Comparison of ENCODE assay signal across 21 cellular contexts in the genomic region with DNA sequence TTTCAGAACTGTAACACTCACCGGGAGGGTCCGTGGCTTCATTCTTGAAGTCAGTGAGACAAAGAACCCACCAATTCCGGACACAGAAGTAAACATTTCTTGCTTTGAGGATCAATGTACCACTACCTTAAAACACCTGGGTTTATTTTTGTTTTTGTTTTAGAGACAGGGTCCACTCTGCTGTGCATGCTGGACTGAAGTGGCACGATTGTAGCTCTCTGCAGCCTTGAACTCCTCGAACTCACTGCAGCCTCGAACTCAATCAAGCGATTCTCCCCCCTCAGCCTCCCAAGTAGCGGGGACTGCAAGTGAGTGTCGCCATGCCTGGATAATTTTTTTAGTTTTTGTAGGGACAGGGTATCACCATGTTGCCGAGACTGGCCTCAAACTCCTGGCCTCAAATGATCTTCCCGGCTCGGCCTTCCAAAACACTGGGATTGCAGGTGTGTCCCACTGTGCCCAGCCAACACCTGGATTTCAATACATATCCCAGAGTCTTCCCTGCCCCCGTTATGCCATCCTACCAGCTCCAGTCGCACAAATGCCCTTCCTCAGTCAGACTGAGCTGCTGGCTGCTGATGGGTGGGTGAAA. TPM values are rescaled to one million over a fixed set of nuclear protein-coding genes. Genes with fewer than 3 reads are reported as not detected.
DNase-seq lines count a peak whose midpoint lies in the region; ATAC-seq lines count a peak whose summit lies in the region.
"Had no signal": no experiment of that assay in that cellular context is flagged by ENCODE, and none has a peak within 500 bp of the region (broad histone marks: within the 10 kb centered on the region; RNA-seq: fewer than 3 reads in every experiment).

No MANE protein-coding gene starts in this region.

- no peaks in the 10 kb centered on the region for H3K9me3 ChIP-seq in CD4-positive, CD25-positive, alpha-beta regulatory T cell (ENCODE audit: control insufficient read depth in 2 of 2, low read length in 2 of 2)
- H3K9me3 ChIP-seq in T-helper 17 cell (ENCODE audit: control insufficient read depth, low read length, poor library complexity, severe bottlenecking), result no peaks in the 10 kb centered on the region
- H3K9me3 ChIP-seq: BLaER1 treated with 17β-estradiol and CSF1 and Interleukin-3, amounts not matched to agents 10 nM and 100 nM; sigmoid colon; testis; uterus had no signal

- H3K36me3 Mint-ChIP-seq in activated CD4-positive, alpha-beta T cell treated with anti-CD3 and anti-CD28 coated beads, Interleukin-2, amount 10 ng/mL, durations not matched to agents 7 days and 5 days (ENCODE audit: low read depth), result no peaks in the 10 kb centered on the region
- no peaks in the 10 kb centered on the region for H3K36me3 Mint-ChIP-seq in CD4-positive, CD25-positive, alpha-beta regulatory T cell
- no peaks in the 10 kb centered on the region for H3K36me3 Mint-ChIP-seq in T-helper 17 cell (ENCODE audit: low read depth)
- H3K36me3 Mint-ChIP-seq in central memory CD8-positive, alpha-beta T cell (ENCODE audit: insufficient read depth), result peaks cover 2% of the 10 kb centered on the region

- no peaks in the 10 kb centered on the region for H3K36me3 ChIP-seq in CD4-positive, CD25-positive, alpha-beta regulatory T cell (ENCODE audit: control insufficient read depth, insufficient read depth, low read length)
- H3K36me3 ChIP-seq: BLaER1 treated with 17β-estradiol and CSF1 and Interleukin-3, amounts not matched to agents 10 nM and 100 nM; sigmoid colon; uterus had no signal

- H3K27me3 Mint-ChIP-seq in activated CD4-positive, alpha-beta T cell treated with anti-CD3 and anti-CD28 coated beads, Interleukin-2, amount 10 ng/mL, durations not matched to agents 7 days and 5 days, result no peaks in the 10 kb centered on the region
- H3K27me3 Mint-ChIP-seq in CD4-positive, CD25-positive, alpha-beta regulatory T cell, result peaks cover 4% of the 10 kb centered on the region
- peaks cover 4% of the 10 kb centered on the region for H3K27me3 Mint-ChIP-seq in T-helper 17 cell
- no peaks in the 10 kb centered on the region for H3K27me3 Mint-ChIP-seq in central memory CD8-positive, alpha-beta T cell

- no peak overlapping the region for H3K27ac ChIP-seq in CD4-positive, CD25-positive, alpha-beta regulatory T cell (ENCODE audit: insufficient read depth, low read length, poor library complexity, severe bottlenecking)
- H3K27ac ChIP-seq: BLaER1 treated with 17β-estradiol and CSF1 and Interleukin-3, amounts not matched to agents 10 nM and 100 nM; GM23248; sigmoid colon; testis; uterus had no signal

- CTCF ChIA-PET in activated CD4-positive, alpha-beta T cell treated with anti-CD3 and anti-CD28 coated beads, Interleukin-2, amount 10 ng/mL, durations not matched to agents 7 days and 5 days (lab: Charles Lee), result interaction anchor here (0.8 to 4.0 kb wide), 17 partner anchors 10 to 200 kb away, joined by 3 to 21 read pairs (median 6); a partner anchor contains a TSS

- H3K27me3 ChIP-seq in CD4-positive, CD25-positive, alpha-beta regulatory T cell (ENCODE audit: control insufficient read depth, insufficient read depth, low read length), result no peaks in the 10 kb centered on the region
- H3K27me3 ChIP-seq: BLaER1 treated with 17β-estradiol and CSF1 and Interleukin-3, amounts not matched to agents 10 nM and 100 nM; testis; uterus had no signal

- peak overlapping the region; percentile 26 for H3K4me3 ChIP-seq in CD4-positive, CD25-positive, alpha-beta regulatory T cell (ENCODE audit: low read depth, low read length)
- H3K4me3 ChIP-seq: BLaER1 treated with 17β-estradiol and CSF1 and Interleukin-3, amounts not matched to agents 10 nM and 100 nM; GM23248; sigmoid colon; uterus had no signal

- H3K4me1 ChIP-seq in CD4-positive, CD25-positive, alpha-beta regulatory T cell (ENCODE audit: control insufficient read depth, insufficient read depth, low read length, poor library complexity, severe bottlenecking), result no peaks in the 10 kb centered on the region
- H3K4me1 ChIP-seq: sigmoid colon, uterus had no signal

- H3K4me1 Mint-ChIP-seq in activated CD4-positive, alpha-beta T cell treated with anti-CD3 and anti-CD28 coated beads, Interleukin-2, amount 10 ng/mL, durations not matched to agents 7 days and 5 days, result peaks cover 53% of the 10 kb centered on the region
- peaks cover 0 to 17% (median 11%) of the 10 kb centered on the region in 4 donors for H3K4me1 Mint-ChIP-seq in CD4-positive, CD25-positive, alpha-beta regulatory T cell
- peaks cover 8% of the 10 kb centered on the region for H3K4me1 Mint-ChIP-seq in T-helper 17 cell
- peaks cover 10% of the 10 kb centered on the region for H3K4me1 Mint-ChIP-seq in central memory CD8-positive, alpha-beta T cell

- POLR2A ChIA-PET in activated CD4-positive, alpha-beta T cell treated with anti-CD3 and anti-CD28 coated beads, Interleukin-2, amount 10 ng/mL, durations not matched to agents 7 days and 5 days (lab: Charles Lee), result no interaction called here

- DNase-seq in activated CD4-positive, alpha-beta T cell treated with anti-CD3 and anti-CD28 coated beads, Interleukin-2, amount 10 ng/mL, durations not matched to agents 7 days and 5 days, result no peak
- no peak for DNase-seq in activated CD4-positive, alpha-beta T cell treated with anti-CD3 and anti-CD28 coated beads, Interleukin-2, amount 50 U/mL, for 1 hour
- no peak for DNase-seq in CD4-positive, CD25-positive, alpha-beta regulatory T cell
- DNase-seq in T-helper 17 cell, result no peak
- no peak for DNase-seq in central memory CD8-positive, alpha-beta T cell (ENCODE audit: low spot score in 2 of 2)
- DNase-seq in midbrain (lab: John Stamatoyannopoulos, UW), result no peak
- DNase-seq in NCI-H1930 (lab: John Stamatoyannopoulos, UW), result no peak
- DNase-seq in mesenteric fat pad (ENCODE audit: low spot score), result no peak
- DNase-seq: anterior cingulate cortex, caudate nucleus, head of caudate nucleus, left cardiac atrium, NCI-H2227 treated with DMSO at 0.1 percent for 48 hours, NCI-H774, sigmoid colon, uterus had no signal

- no peaks in the 10 kb centered on the region for H3K9me3 Mint-ChIP-seq in activated CD4-positive, alpha-beta T cell treated with anti-CD3 and anti-CD28 coated beads, Interleukin-2, amount 10 ng/mL, durations not matched to agents 7 days and 5 days
- peaks cover 0 to 1% (median 0%) of the 10 kb centered on the region in 7 donors for H3K9me3 Mint-ChIP-seq in CD4-positive, CD25-positive, alpha-beta regulatory T cell
- H3K9me3 Mint-ChIP-seq in central memory CD8-positive, alpha-beta T cell, result no peaks in the 10 kb centered on the region

- H3K4me3 Mint-ChIP-seq in activated CD4-positive, alpha-beta T cell treated with anti-CD3 and anti-CD28 coated beads, Interleukin-2, amount 10 ng/mL, durations not matched to agents 7 days and 5 days, result peak overlapping the region; percentile 55
- peak overlapping the region; percentile 63 to 89 (median 83) for H3K4me3 Mint-ChIP-seq in CD4-positive, CD25-positive, alpha-beta regulatory T cell
- H3K4me3 Mint-ChIP-seq in T-helper 17 cell, result peak overlapping the region; percentile 84
- H3K4me3 Mint-ChIP-seq in central memory CD8-positive, alpha-beta T cell, result peak overlapping the region; percentile 72

- ATAC-seq in CD4-positive, CD25-positive, alpha-beta regulatory T cell (ENCODE audit: low read depth in 2 of 2), result no peak
- ATAC-seq in T-helper 17 cell, result no peak
- no peak for ATAC-seq in central memory CD8-positive, alpha-beta T cell (replicated peaks; ENCODE audit: extremely low read depth, poor library complexity, severe bottlenecking)
- ATAC-seq: left cardiac atrium had no signal

- H3K27ac Mint-ChIP-seq in activated CD4-positive, alpha-beta T cell treated with anti-CD3 and anti-CD28 coated beads, Interleukin-2, amount 10 ng/mL, durations not matched to agents 7 days and 5 days, result peak overlapping the region; percentile 85
- peak overlapping the region in 1 of 3 donors; percentile 15 for H3K27ac Mint-ChIP-seq in CD4-positive, CD25-positive, alpha-beta regulatory T cell
- peak overlapping the region; percentile 56 for H3K27ac Mint-ChIP-seq in T-helper 17 cell
- no peak overlapping the region for H3K27ac Mint-ChIP-seq in central memory CD8-positive, alpha-beta T cell (ENCODE audit: low read depth)

RNA-seq across cellular contexts. Expression of a gene that starts 13.0 kb away (rescaled TPM):
- total RNA-seq in activated CD4-positive, alpha-beta T cell treated with anti-CD3 and anti-CD28 coated beads, Interleukin-2, amount 10 ng/mL, durations not matched to agents 7 days and 5 days, result 10 to 100 TPM; 28.9 to 30.5 TPM
- 11.9 TPM for total RNA-seq in CD4-positive, CD25-positive, alpha-beta regulatory T cell
- 1 to 10 TPM; 1.6 to 3.0 (median 2.7) TPM for polyA plus RNA-seq in CD4-positive, CD25-positive, alpha-beta regulatory T cell
- total RNA-seq in T-helper 17 cell, result 10 to 100 TPM; 17.8 to 20.0 TPM
- 12.5 TPM for total RNA-seq in mesenteric fat pad

RNA-seq across cellular contexts. Expression of a gene that starts 14.3 kb away (rescaled TPM):
- 1 to 10 TPM; 5.9 to 6.4 TPM for total RNA-seq in activated CD4-positive, alpha-beta T cell treated with anti-CD3 and anti-CD28 coated beads, Interleukin-2, amount 10 ng/mL, durations not matched to agents 7 days and 5 days
- 0.74 TPM for total RNA-seq in CD4-positive, CD25-positive, alpha-beta regulatory T cell
- under 1 TPM; 0.10 to 0.29 (median 0.26) TPM for polyA plus RNA-seq in CD4-positive, CD25-positive, alpha-beta regulatory T cell
- total RNA-seq in T-helper 17 cell (1 to 10 TPM in 1 of 2 donors, under 1 TPM in 1; 0.63 to 1.3 TPM), mesenteric fat pad (0.55 TPM)
- total RNA-seq: dermis blood vessel endothelial cell, endothelial cell of umbilical vein, GM23248 had no signal
- polyA plus RNA-seq: GM23248 had no signal

RNA-seq across cellular contexts. Expression of a gene that starts 40.1 kb away (rescaled TPM):
- 10 to 100 TPM; 31.5 to 34.9 TPM for total RNA-seq in activated CD4-positive, alpha-beta T cell treated with anti-CD3 and anti-CD28 coated beads, Interleukin-2, amount 10 ng/mL, durations not matched to agents 7 days and 5 days
- 35.4 TPM for total RNA-seq in CD4-positive, CD25-positive, alpha-beta regulatory T cell
- 10 to 100 TPM; 19.3 to 22.5 (median 19.7) TPM for polyA plus RNA-seq in CD4-positive, CD25-positive, alpha-beta regulatory T cell
- total RNA-seq in T-helper 17 cell (10 to 100 TPM; 33.1 to 36.8 TPM), mesenteric fat pad (47.6 TPM)

RNA-seq across cellular contexts. Expression of a gene that starts 41.2 kb away (rescaled TPM):
- 100 to 1,000 TPM in 1 of 2 experiments, 10 to 100 TPM in 1; 95.2 to 112 TPM for total RNA-seq in activated CD4-positive, alpha-beta T cell treated with anti-CD3 and anti-CD28 coated beads, Interleukin-2, amount 10 ng/mL, durations not matched to agents 7 days and 5 days
- total RNA-seq in CD4-positive, CD25-positive, alpha-beta regulatory T cell, result 64.6 TPM
- 100 to 1,000 TPM; 126 to 161 (median 147) TPM for polyA plus RNA-seq in CD4-positive, CD25-positive, alpha-beta regulatory T cell
- total RNA-seq in T-helper 17 cell (10 to 100 TPM; 50.3 to 51.0 TPM), mesenteric fat pad (63.1 TPM)

RNA-seq across cellular contexts. Expression of a gene that starts 50.1 kb away (rescaled TPM):
- under 1 TPM; 0.20 to 0.23 TPM for total RNA-seq in activated CD4-positive, alpha-beta T cell treated with anti-CD3 and anti-CD28 coated beads, Interleukin-2, amount 10 ng/mL, durations not matched to agents 7 days and 5 days
- 0.35 TPM for total RNA-seq in CD4-positive, CD25-positive, alpha-beta regulatory T cell
- polyA plus RNA-seq in CD4-positive, CD25-positive, alpha-beta regulatory T cell, result not detected
- total RNA-seq in T-helper 17 cell (under 1 TPM; 0.52 to 0.67 TPM), mesenteric fat pad (3.4 TPM)
